Comparison of ENCODE assay signal across 11 cellular contexts in genomic region chr9:126523621-126524111, GRCh38.
DNase-seq lines count a peak whose midpoint lies in the region; ATAC-seq, FAIRE-seq and TF ChIP-seq lines count a peak whose summit lies in the region.
"Had no signal": no experiment of that assay in that cellular context is flagged by ENCODE, and none has a peak within 500 bp of the region (broad histone marks: within the 10 kb centered on the region; RNA-seq: fewer than 3 reads in every experiment).

No MANE protein-coding gene starts in this region.

- H3K4me3 Mint-ChIP-seq in T-helper 1 cell treated with Interleukin-12 subunit alpha and Interleukin-12 subunit beta and Interleukin-4 antibody, amounts not matched to agents 30 μg/mL and 1 μg/mL, for 36 hours = peak overlapping the region; percentile 18

- H3K27me3 Mint-ChIP-seq in T-helper 1 cell treated with Interleukin-12 subunit alpha and Interleukin-12 subunit beta and Interleukin-4 antibody, amounts not matched to agents 30 μg/mL and 1 μg/mL, for 36 hours (ENCODE audit: low read depth) = peaks cover 30% of the 10 kb centered on the region

- CTCF ChIA-PET in PC-3 (lab: Charles Lee) = no interaction called here

- peak; percentile 97 for FAIRE-seq in G401.6 (lab: Jason Lieb, UNC)

- H3K36me3 ChIP-seq in duodenal mucosa (ENCODE audit: control insufficient read depth in 1 of 2, insufficient read depth in 2 of 2, low read length in 2 of 2) (no peaks in the 10 kb centered on the region), neutrophil (no peaks in the 10 kb centered on the region), PC-3 (ENCODE audit: low read depth, low read length) (no peaks in the 10 kb centered on the region)

- H3K4me2 ChIP-seq in PC-3 (ENCODE audit: low read length) = no peak overlapping the region; the same call in 1 of the 2 replicates

- H3K27ac ChIP-seq in duodenal mucosa (ENCODE audit: low read depth, low read length) (no peak overlapping the region), neutrophil (peak overlapping the region; percentile 79), PC-3 (ENCODE audit: low read length) (no peak overlapping the region)
- H3K27ac ChIP-seq: epithelial cell of prostate had no signal

- no peak for DNase-seq in NCI-H1436 treated with DMSO at 0.1 percent for 48 hours (lab: John Stamatoyannopoulos, UW)
- no peak for DNase-seq in NCI-H345 treated with DMSO at 0.1 percent for 48 hours (lab: John Stamatoyannopoulos, UW; ENCODE audit: unreplicated experiment)
- no peak for DNase-seq in PC-3
- DNase-seq: NCI-H2171 had no signal

- no peak for ATAC-seq in GM18858 (IDR thresholded peaks at IDR 0.05; ENCODE audit: unreplicated experiment)
- ATAC-seq in PC-3 = no peak
- ATAC-seq: HCT116 had no signal

- no peaks in the 10 kb centered on the region for H3K9me3 ChIP-seq in duodenal mucosa (ENCODE audit: control insufficient read depth in 1 of 2, low read length in 2 of 2)
- no peaks in the 10 kb centered on the region for H3K9me3 ChIP-seq in neutrophil
- H3K9me3 ChIP-seq in PC-3 (ENCODE audit: low read length) = no peaks in the 10 kb centered on the region

- H3K27me3 ChIP-seq in duodenal mucosa (ENCODE audit: control insufficient read depth in 1 of 2, insufficient read depth in 2 of 2, low read length in 2 of 2) (peaks cover 17 to 21% of the 10 kb centered on the region in 2 donors), neutrophil (no peaks in the 10 kb centered on the region), PC-3 (ENCODE audit: low read length) (peaks cover 27% of the 10 kb centered on the region)

- H3K4me1 ChIP-seq in duodenal mucosa (ENCODE audit: control insufficient read depth in 1 of 2, insufficient read depth in 2 of 2, low read length in 2 of 2) (peaks cover 0 to 6% of the 10 kb centered on the region in 2 donors), neutrophil (ENCODE audit: control insufficient read depth in 1 of 2, insufficient read depth in 1 of 2, low read depth in 1 of 2, low read length in 1 of 2) (peaks cover 59 to 63% of the 10 kb centered on the region in 2 experiments), PC-3 (ENCODE audit: insufficient read depth, low read length) (no peaks in the 10 kb centered on the region)

- no peak overlapping the region for H3K9ac ChIP-seq in duodenal mucosa (ENCODE audit: low read depth in 1 of 2, low read length in 2 of 2)
- H3K9ac ChIP-seq in PC-3 (ENCODE audit: low read length) = no peak overlapping the region

- no peaks in the 10 kb centered on the region for H3K9me2 ChIP-seq in PC-3 (replicated peaks; ENCODE audit: low read length)

- H3K27ac Mint-ChIP-seq in T-helper 1 cell treated with Interleukin-12 subunit alpha and Interleukin-12 subunit beta and Interleukin-4 antibody, amounts not matched to agents 30 μg/mL and 1 μg/mL, for 36 hours = no peak overlapping the region

- H3K4me1 Mint-ChIP-seq in T-helper 1 cell treated with Interleukin-12 subunit alpha and Interleukin-12 subunit beta and Interleukin-4 antibody, amounts not matched to agents 30 μg/mL and 1 μg/mL, for 36 hours (ENCODE audit: low read depth) = peaks cover 11% of the 10 kb centered on the region

- H3K36me3 Mint-ChIP-seq in T-helper 1 cell treated with Interleukin-12 subunit alpha and Interleukin-12 subunit beta and Interleukin-4 antibody, amounts not matched to agents 30 μg/mL and 1 μg/mL, for 36 hours (ENCODE audit: low read depth) = no peaks in the 10 kb centered on the region

- no TSS peak for BruUV-seq in PC-3 (replicated peaks; lab: Mats Ljungman, UMichigan)

- intact Hi-C loops in PC-3 (cut with micrococcal nuclease) = no loop called here

- H2AFZ ChIP-seq in PC-3 (ENCODE audit: low read length) = no peak overlapping the region

- H3K79me2 ChIP-seq in PC-3 (ENCODE audit: low read length) = no peaks in the 10 kb centered on the region

- POLR2A ChIA-PET in PC-3 (lab: Charles Lee; ENCODE audit: unreplicated experiment) = no interaction called here

- H4K20me1 ChIP-seq in PC-3 (ENCODE audit: low read length) = no peaks in the 10 kb centered on the region

- no peak for TF ChIP-seq CTCF in neutrophil (IDR thresholded peaks at IDR 0.05)
- TF ChIP-seq CTCF in PC-3 (conservative IDR thresholded peaks at IDR 0.05; ENCODE audit: low read depth, low read length) = no peak

- H3K9me3 Mint-ChIP-seq in T-helper 1 cell treated with Interleukin-12 subunit alpha and Interleukin-12 subunit beta and Interleukin-4 antibody, amounts not matched to agents 30 μg/mL and 1 μg/mL, for 36 hours = no peaks in the 10 kb centered on the region

- no peaks in the 10 kb centered on the region for H3F3A ChIP-seq in PC-3 (ENCODE audit: low read length, unreplicated experiment)

- H3K4me3 ChIP-seq in duodenal mucosa (ENCODE audit: low read depth in 1 of 2, low read length in 2 of 2) (peak overlapping the region; percentile 30 to 37), neutrophil (ENCODE audit: low read depth in 1 of 2, low read length in 1 of 2) (peak overlapping the region; percentile 47 to 51), PC-3 (ENCODE audit: low read length) (no peak overlapping the region)
